In genomic region chr1:235304549-235305451, GRCh38 we compare ENCODE assay signal across 9 cellular contexts. TPM values are rescaled to one million over a fixed set of nuclear protein-coding genes. Genes with fewer than 3 reads are reported as not detected.
DNase-seq lines count a peak whose midpoint lies in the region; ATAC-seq and TF ChIP-seq lines count a peak whose summit lies in the region.
"Had no signal": no experiment of that assay in that cellular context is flagged by ENCODE, and none has a peak within 500 bp of the region (broad histone marks: within the 10 kb centered on the region; RNA-seq: fewer than 3 reads in every experiment).

No MANE protein-coding gene starts in this region.

- CTCF ChIA-PET in SK-N-SH (lab: Yijun Ruan, JAX), result interaction anchor here (0.6 to 1.3 kb wide), 4 partner anchors 46 to 112 kb away, joined by 3 to 5 read pairs (median 3); no protein-coding TSS in a partner anchor

- ATAC-seq in HG03432 (IDR thresholded peaks at IDR 0.05; ENCODE audit: unreplicated experiment), result no peak

- intact Hi-C loops in posterior cingulate gyrus (cut with DNase I), result no loop called here

- no peaks in the 10 kb centered on the region for H3K27me3 ChIP-seq in SK-N-SH (ENCODE audit: insufficient read depth)
- no peaks in the 10 kb centered on the region for H3K27me3 ChIP-seq in smooth muscle cell (ENCODE audit: low read depth)

- H3K9me3 ChIP-seq in SK-N-SH, result no peaks in the 10 kb centered on the region
- H3K9me3 ChIP-seq in smooth muscle cell (replicated peaks; ENCODE audit: low read depth), result no peaks in the 10 kb centered on the region

- peak overlapping the region; percentile 41 for H3K4me3 Mint-ChIP-seq in activated T-cell treated with anti-CD3 and anti-CD28 coated beads, Interleukin-2, amount 50 U/mL, for 24 hours

- TF ChIP-seq RAD21 in SK-N-SH (IDR thresholded peaks at IDR 0.05; ENCODE audit: low read length), result no peak

- TF ChIP-seq CTCF in SK-N-SH (IDR thresholded peaks at IDR 0.05) (no peak), smooth muscle cell (IDR thresholded peaks at IDR 0.05; ENCODE audit: borderline replicate concordance, insufficient read depth, poor library complexity, severe bottlenecking) (no peak)

- WGBS in SK-N-SH (ENCODE audit: low lambda C conversion rate), result 66% methylated on average over 6 of the region's 6 CpGs
- 62% methylated on average over 6 of the region's 6 CpGs for WGBS in smooth muscle cell (ENCODE audit: low lambda C conversion rate)

- peaks cover 57% of the 10 kb centered on the region for H3K4me1 Mint-ChIP-seq in activated T-cell treated with anti-CD3 and anti-CD28 coated beads, Interleukin-2, amount 50 U/mL, for 24 hours (ENCODE audit: low read depth)

- H3K36me3 ChIP-seq in SK-N-SH (replicated peaks in 1 of 2; ENCODE audit: control insufficient read depth in 1 of 2, insufficient read depth in 2 of 2, low read length in 1 of 2) (no peaks in the 10 kb centered on the region), smooth muscle cell (ENCODE audit: low read depth) (no peaks in the 10 kb centered on the region)

- no peak overlapping the region; the same call in 1 of the 2 replicates for H3K4me2 ChIP-seq in SK-N-SH
- peak overlapping the region; percentile 61 for H3K4me2 ChIP-seq in smooth muscle cell

- POLR2A ChIA-PET in SK-N-SH (lab: Yijun Ruan, JAX), result interaction anchor here (0.6 kb wide), 1 partner anchor 110 kb away, joined by 3 read pairs; no protein-coding TSS in a partner anchor

- H3K27me3 Mint-ChIP-seq in activated T-cell treated with anti-CD3 and anti-CD28 coated beads, Interleukin-2, amount 50 U/mL, for 24 hours, result no peaks in the 10 kb centered on the region

- peak overlapping the region; percentile 83 for H3K27ac Mint-ChIP-seq in activated T-cell treated with anti-CD3 and anti-CD28 coated beads, Interleukin-2, amount 50 U/mL, for 24 hours

- H3K9me2 ChIP-seq in SK-N-SH, result no peaks in the 10 kb centered on the region

- no peak for DNase-seq in activated T-cell treated with anti-CD3 and anti-CD28 coated beads, Interleukin-2, amount 50 U/mL, for 24 hours
- no peak for DNase-seq in activated T-cell treated with anti-CD3 and anti-CD28 coated beads, Interleukin-2, amount 50 U/mL, for 48 hours
- DNase-seq in SK-N-SH (peak; percentile 72), smooth muscle cell (lab: John Stamatoyannopoulos, UW; ENCODE audit: unreplicated experiment) (no peak), superior temporal gyrus (ENCODE audit: extremely low spot score) (no peak), posterior cingulate gyrus (no peak)
- peak; percentile 36 for DNase-seq in effector CD4-positive, alpha-beta T cell
- DNase-seq: hippocampal formation had no signal

- H3K4me3 ChIP-seq in SK-N-SH (ENCODE audit: low read depth in 2 of 2, low read length in 1 of 2) (no peak overlapping the region), smooth muscle cell (no peak overlapping the region)

- TF ChIP-seq EP300 in SK-N-SH (IDR thresholded peaks at IDR 0.05; ENCODE audit: borderline replicate concordance in 1 of 2, low read depth in 1 of 2, low read length in 1 of 2), result 0 out of 4 replicates have a peak, but pooled peaks of 1 of the 2 experiments have one; percentile 23

- H3K4me1 ChIP-seq in SK-N-SH (ENCODE audit: control insufficient read depth in 1 of 2, insufficient read depth in 2 of 2, low read depth in 1 of 2, low read length in 1 of 2) (peaks cover 0 to 10% of the 10 kb centered on the region in 2 experiments; a peak in 2 of 4 replicates), smooth muscle cell (ENCODE audit: low read depth) (peaks cover 7% of the 10 kb centered on the region)

- H3K9me3 Mint-ChIP-seq in activated T-cell treated with anti-CD3 and anti-CD28 coated beads, Interleukin-2, amount 50 U/mL, for 24 hours, result no peaks in the 10 kb centered on the region

- H3K9ac ChIP-seq in SK-N-SH (no peak overlapping the region), smooth muscle cell (ENCODE audit: low read depth) (peak overlapping the region; percentile 7)

- H2AFZ ChIP-seq in SK-N-SH (ENCODE audit: low read depth) (no peak overlapping the region), smooth muscle cell (ENCODE audit: low read depth) (no peak overlapping the region)

- H3F3A ChIP-seq in SK-N-SH (replicated peaks; ENCODE audit: insufficient read depth) (peaks cover 15% of the 10 kb centered on the region), smooth muscle cell (ENCODE audit: low read depth) (peaks cover 6% of the 10 kb centered on the region)

- H3K79me2 ChIP-seq in SK-N-SH (ENCODE audit: insufficient read depth) (peaks cover 96% of the 10 kb centered on the region), smooth muscle cell (ENCODE audit: low read depth) (peaks cover 86% of the 10 kb centered on the region)

- peak overlapping the region; percentile 33 to 45; a peak in 3 of 4 replicates for H3K27ac ChIP-seq in SK-N-SH (ENCODE audit: low read depth in 2 of 2, low read length in 1 of 2)
- H3K27ac ChIP-seq in smooth muscle cell (ENCODE audit: low read depth), result peak overlapping the region; percentile 40

- peaks cover 16% of the 10 kb centered on the region for H3K36me3 Mint-ChIP-seq in activated T-cell treated with anti-CD3 and anti-CD28 coated beads, Interleukin-2, amount 50 U/mL, for 24 hours (ENCODE audit: low read depth)

- H4K20me1 ChIP-seq in SK-N-SH (ENCODE audit: insufficient read depth), result peaks cover 83% of the 10 kb centered on the region
- peaks cover 90% of the 10 kb centered on the region for H4K20me1 ChIP-seq in smooth muscle cell (ENCODE audit: low read depth)

TF ChIP-seq in SK-N-SH, 30 proteins besides CTCF, POLR2A, EP300 and RAD21 (continues in another document):
- TF ChIP-seq RCOR1 (IDR thresholded peaks at IDR 0.05; ENCODE audit: low read length) (peak; percentile 87), USF1 (IDR thresholded peaks at IDR 0.05; ENCODE audit: borderline replicate concordance, low read depth) (no peak), FOSL2 (IDR thresholded peaks at IDR 0.05; ENCODE audit: borderline replicate concordance, low read depth) (no peak), TCF12 (IDR thresholded peaks at IDR 0.05) (0 out of 2 replicates have a peak, but pooled peaks have one; percentile 5), GABPA (IDR thresholded peaks at IDR 0.05; ENCODE audit: low read depth) (no peak), EZH2phosphoT487 (IDR thresholded peaks at IDR 0.05; ENCODE audit: borderline replicate concordance, low read depth) (no peak), SMC3 (IDR thresholded peaks at IDR 0.05; ENCODE audit: low read depth, low read length) (no peak), FOXJ3 (CRISPR knock-in tag; IDR thresholded peaks at IDR 0.05) (0 out of 2 replicates have a peak, but pooled peaks have one; percentile 25), GATA2 (CRISPR knock-in tag; IDR thresholded peaks at IDR 0.05) (peak; percentile 88), RFX5 (IDR thresholded peaks at IDR 0.05; ENCODE audit: low read length) (no peak), IRF3 (IDR thresholded peaks at IDR 0.05; ENCODE audit: low read depth, low read length) (no peak), NRF1 (IDR thresholded peaks at IDR 0.05; ENCODE audit: low read depth, low read length) (no peak), FOXM1 (IDR thresholded peaks at IDR 0.05; ENCODE audit: low read depth) (no peak)

RNA-seq across cellular contexts. Expression of gene ARID4B, which starts 23.2 kb away (rescaled TPM):
- polyA plus RNA-seq in SK-N-SH (2012; rRNA removed), result 4.4 and 5.6 TPM in 2 replicates
- 6.0 and 6.9 TPM in 2 replicates for polyA plus RNA-seq in SK-N-SH (2012; cell fraction: cytosol; rRNA removed)
- 9.3 and 14.3 TPM in 2 replicates for polyA plus RNA-seq in SK-N-SH (2012; cell fraction: nucleus; rRNA removed)
- 33.2 and 40.3 TPM in 2 replicates for total RNA-seq in smooth muscle cell
- polyA plus RNA-seq in smooth muscle cell, result 29.0 and 39.1 TPM in 2 replicates

RNA-seq across cellular contexts. Expression of gene GGPS1, which starts 23.6 kb away (rescaled TPM):
- polyA plus RNA-seq in SK-N-SH (2012; rRNA removed) (15.7 and 18.5 TPM in 2 replicates), smooth muscle cell (47.5 and 48.1 TPM in 2 replicates)
- 25.2 and 28.2 TPM in 2 replicates for polyA plus RNA-seq in SK-N-SH (2012; cell fraction: cytosol; rRNA removed)
- polyA plus RNA-seq in SK-N-SH (2012; cell fraction: nucleus; rRNA removed), result 7.8 and 10.6 TPM in 2 replicates
- 41.3 and 45.8 TPM in 2 replicates for total RNA-seq in smooth muscle cell

Comparison
In these comparisons a context has a peak if more than half of its experiments do, and no peak if none do; other contexts are left out.
1. DNase-seq: peak in SK-N-SH (single experiment) and effector CD4-positive, alpha-beta T cell (single experiment); none in activated T-cell treated with anti-CD3 and anti-CD28 coated beads, Interleukin-2, amount 50 U/mL, for 24 hours (single experiment), activated T-cell treated with anti-CD3 and anti-CD28 coated beads, Interleukin-2, amount 50 U/mL, for 48 hours (0 of 2), smooth muscle cell (single experiment), superior temporal gyrus (single experiment) and posterior cingulate gyrus (0 of 10).